13 cellular contexts compared by ENCODE assay signal in the genomic region with DNA sequence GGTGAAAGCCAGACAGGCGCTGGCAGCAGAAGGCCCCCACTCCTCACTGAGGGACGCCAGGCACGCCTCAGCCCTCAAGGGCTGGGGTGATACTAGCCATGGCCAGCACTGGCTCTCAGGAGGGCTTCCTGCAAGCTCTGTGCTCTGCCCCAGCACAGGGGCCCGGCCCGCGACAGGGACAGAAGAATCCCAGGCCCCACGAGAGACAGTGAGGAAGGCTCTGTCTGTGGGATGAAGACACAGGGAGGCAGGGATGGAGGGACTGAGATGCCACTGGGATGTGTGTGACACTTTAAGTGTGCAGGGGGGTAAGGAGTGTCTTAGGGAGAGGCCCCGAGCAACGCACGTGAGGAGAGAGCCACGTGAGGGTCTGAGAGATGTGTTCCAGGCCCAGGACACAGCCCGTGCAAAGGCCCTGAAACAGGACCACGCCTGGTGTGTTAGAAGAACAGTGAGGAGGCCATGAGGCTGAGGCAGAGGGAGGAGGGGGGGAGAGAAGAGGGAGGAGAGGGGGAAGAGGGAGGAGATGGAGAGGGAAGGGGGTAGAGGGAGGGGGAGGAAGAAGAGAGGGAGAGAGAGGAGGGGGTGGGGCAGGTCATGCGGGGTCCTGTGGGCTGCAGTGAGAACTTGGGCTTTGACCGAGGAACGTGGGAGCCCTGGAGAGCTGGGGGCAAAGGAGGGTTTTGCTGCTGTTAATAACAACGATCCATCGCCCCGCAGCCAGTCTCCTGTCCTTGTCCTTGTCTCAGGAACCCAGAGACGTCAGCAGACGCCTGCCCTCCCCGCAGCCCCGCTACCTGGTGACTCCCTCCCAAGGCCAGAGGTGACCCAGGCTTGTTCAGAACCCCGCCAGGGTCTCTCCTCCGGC. TPM values are rescaled to one million over a fixed set of nuclear protein-coding genes. Genes with fewer than 3 reads are reported as not detected.
DNase-seq lines count a peak whose midpoint lies in the region; ATAC-seq and TF ChIP-seq lines count a peak whose summit lies in the region.
"Had no signal": no experiment of that assay in that cellular context is flagged by ENCODE, and none has a peak within 500 bp of the region (broad histone marks: within the 10 kb centered on the region; RNA-seq: fewer than 3 reads in every experiment).

No MANE protein-coding gene starts in this region.

- TF ChIP-seq CTCF in Panc1 (IDR thresholded peaks at IDR 0.05) (no peak), testis (IDR thresholded peaks at IDR 0.05) (no peak)

- no peak overlapping the region for H3K9ac ChIP-seq in mesenchymal stem cell (ENCODE audit: low read length)

- intact Hi-C loops in Panc1 (cut with micrococcal nuclease; ENCODE audit: unreplicated experiment), result loop anchor here (10.0 kb wide), 1 partner anchor 98 kb away; a partner anchor contains a TSS
- intact Hi-C loops in testis (cut with DNase I; ENCODE audit: low total_unique reads), result no loop called here

- no TSS peak for BruUV-seq in Panc1 (replicated peaks; lab: Mats Ljungman, UMichigan)

- H3K23ac ChIP-seq in mesenchymal stem cell (ENCODE audit: low read length in 2 of 2), result no peak overlapping the region

- H3K4me2 ChIP-seq in mesenchymal stem cell (ENCODE audit: low read length, poor library complexity, severe bottlenecking), result no peak overlapping the region

- H3K4ac ChIP-seq in mesenchymal stem cell (ENCODE audit: low read depth in 1 of 2, low read length in 2 of 2), result no peak overlapping the region

- ATAC-seq in Panc1, result peak; percentile 17
- ATAC-seq: natural killer cell had no signal

- WGBS in mesenchymal stem cell, result 86% methylated on average over 22 of the region's 25 CpGs
- 74 to 79% methylated on average over 16 to 25 of the region's 25 CpGs for WGBS in testis, 2 donors

- H2AFZ ChIP-seq in mesenchymal stem cell (ENCODE audit: low read depth, low read length), result no peak overlapping the region

- H3K36me3 ChIP-seq in Panc1 (ENCODE audit: control insufficient read depth, insufficient read depth, low read length) (no peaks in the 10 kb centered on the region; the same call in 1 of the 2 replicates), mesenchymal stem cell (ENCODE audit: control insufficient read depth in 1 of 2, insufficient read depth in 2 of 2, low read depth in 1 of 2, low read length in 2 of 2) (peaks cover 72 to 90% of the 10 kb centered on the region in 2 experiments), testis (ENCODE audit: low read depth, missing control alignments) (no peaks in the 10 kb centered on the region)

- peak; percentile 72 for DNase-seq in DMS 273 (lab: John Stamatoyannopoulos, UW; ENCODE audit: unreplicated experiment)
- DNase-seq in DMS 273 treated with DMSO at 0.1 percent for 48 hours (lab: John Stamatoyannopoulos, UW), result no peak
- no peak for DNase-seq in Panc1 (ENCODE audit: low read depth, low spot score)
- no peak for DNase-seq in mesenchymal stem cell
- DNase-seq in NCI-H526 (lab: John Stamatoyannopoulos, UW), result no peak
- no peak for DNase-seq in testis
- DNase-seq: 8988T; activated CD4-positive, CD25-positive, alpha-beta regulatory T cell treated with anti-CD3 and anti-CD28 coated beads, Interleukin-2, amount 50 U/mL, for 72 hours; activated gamma-delta T cell; natural killer cell; stimulated activated CD4-positive, alpha-beta T cell treated with anti-CD3 and anti-CD28 coated beads, Interleukin-12 subunit alpha, Interleukin-12 subunit beta, amount 100 ng/mL, for 4 hours had no signal

- no peak for TF ChIP-seq POLR2A in testis (IDR thresholded peaks at IDR 0.05)

- H4K8ac ChIP-seq in mesenchymal stem cell (ENCODE audit: low read length), result no peak overlapping the region

- peak overlapping the region; percentile 10 for H2AK5ac ChIP-seq in mesenchymal stem cell (ENCODE audit: low read length, severe bottlenecking)

- no peak overlapping the region for H4K91ac ChIP-seq in mesenchymal stem cell (ENCODE audit: low read length)

- H2BK15ac ChIP-seq in mesenchymal stem cell (ENCODE audit: low read depth, poor library complexity, severe bottlenecking), result no peak overlapping the region

- peaks cover 7% of the 10 kb centered on the region for H3K79me1 ChIP-seq in mesenchymal stem cell (replicated peaks; ENCODE audit: low read length, poor library complexity, severe bottlenecking)

- CTCF ChIA-PET in Panc1 (lab: Charles Lee), result no interaction called here

- peak overlapping the region in 1 of 2 experiments; percentile 15 for H2BK12ac ChIP-seq in mesenchymal stem cell (ENCODE audit: low read length in 2 of 2)

- POLR2A ChIA-PET in Panc1 (lab: Charles Lee), result interaction anchor here (0.6 kb wide), 1 partner anchor 23 kb away, joined by 12 read pairs; a partner anchor contains a TSS

- in situ Hi-C loops in Panc1 (cut with HindIII; ENCODE audit: low pct_unique_long_range_greater_than_20kb, low sequenced_read_pairs), result no loop called here

- H3K4me1 ChIP-seq in Panc1 (ENCODE audit: control insufficient read depth, insufficient read depth, low read length) (peaks cover 12% of the 10 kb centered on the region), mesenchymal stem cell (ENCODE audit: control insufficient read depth, insufficient read depth, low read depth, low read length) (peaks cover 19% of the 10 kb centered on the region), testis (peaks cover under 1% of the 10 kb centered on the region)

- H3K9me3 ChIP-seq in Panc1 (ENCODE audit: control insufficient read depth, insufficient read depth, low read depth, low read length) (no peaks in the 10 kb centered on the region), mesenchymal stem cell (ENCODE audit: control insufficient read depth, low read length) (no peaks in the 10 kb centered on the region), testis (no peaks in the 10 kb centered on the region)
- H3K9me3 ChIP-seq: SJSA1 had no signal

- H2BK5ac ChIP-seq in mesenchymal stem cell (ENCODE audit: low read depth, low read length, poor library complexity, severe bottlenecking), result no peak overlapping the region

- H3K4me3 ChIP-seq in Panc1 (ENCODE audit: low read depth in 2 of 2, low read length in 2 of 2) (no peak overlapping the region), mesenchymal stem cell (ENCODE audit: insufficient read depth in 1 of 2, low read depth in 1 of 2, low read length in 2 of 2) (no peak overlapping the region), testis (no peak overlapping the region)
- H3K4me3 ChIP-seq: SJSA1 had no signal

- no peaks in the 10 kb centered on the region for H3K27me3 ChIP-seq in Panc1 (ENCODE audit: control insufficient read depth, insufficient read depth, low read length)
- no peaks in the 10 kb centered on the region for H3K27me3 ChIP-seq in mesenchymal stem cell (ENCODE audit: control insufficient read depth in 1 of 2, insufficient read depth in 1 of 2, low read length in 2 of 2)
- H3K27me3 ChIP-seq in testis, result no peaks in the 10 kb centered on the region
- H3K27me3 ChIP-seq: SJSA1 had no signal

- no peak overlapping the region for H3K14ac ChIP-seq in mesenchymal stem cell (ENCODE audit: low read length in 2 of 2)

- no peak overlapping the region for H2BK120ac ChIP-seq in mesenchymal stem cell (ENCODE audit: low read depth, low read length)

- H3K27ac ChIP-seq in Panc1 (ENCODE audit: low read length) (peak overlapping the region; percentile 31), mesenchymal stem cell (ENCODE audit: low read length, poor library complexity, severe bottlenecking) (no peak overlapping the region), testis (no peak overlapping the region)
- H3K27ac ChIP-seq: SJSA1 had no signal

- no peak overlapping the region for H3K18ac ChIP-seq in mesenchymal stem cell (ENCODE audit: low read depth in 1 of 2, low read length in 2 of 2)

RNA-seq across cellular contexts. Expression of a gene that starts 7.2 kb away (rescaled TPM):
- total RNA-seq in Panc1 (2021; ENCODE audit: unreplicated experiment), result 465 TPM
- polyA plus RNA-seq in Panc1 (2012; ENCODE audit: insufficient read length), result 1,138 TPM
- polyA plus RNA-seq in mesenchymal stem cell (2013, experiment 1 of 2), result 1,659 TPM
- polyA plus RNA-seq in mesenchymal stem cell (2013, experiment 2 of 2), result 1,656 TPM
- 100 to 1,000 TPM; 331 to 531 TPM for total RNA-seq in testis
- polyA plus RNA-seq in testis (ENCODE audit: insufficient read depth, low read depth, low replicate concordance), result 497 TPM

RNA-seq across cellular contexts. Expression of a gene that starts 16.4 kb away (rescaled TPM):
- 6.0 TPM for total RNA-seq in Panc1 (2021; ENCODE audit: unreplicated experiment)
- 15.9 TPM for polyA plus RNA-seq in Panc1 (2012; ENCODE audit: insufficient read length)
- polyA plus RNA-seq in mesenchymal stem cell (2013, experiment 1 of 2), result 13.7 TPM
- polyA plus RNA-seq in mesenchymal stem cell (2013, experiment 2 of 2), result 13.5 TPM
- 10 to 100 TPM; 18.8 to 21.0 TPM for total RNA-seq in testis
- polyA plus RNA-seq in testis (ENCODE audit: insufficient read depth, low read depth, low replicate concordance), result 8.1 TPM

RNA-seq across cellular contexts. Expression of a gene that starts 16.9 kb away (rescaled TPM):
- total RNA-seq in Panc1 (2021; ENCODE audit: unreplicated experiment) (93.5 TPM), testis (100 to 1,000 TPM in 1 of 2 donors, 10 to 100 TPM in 1; 98.0 to 198 TPM)
- polyA plus RNA-seq in Panc1 (2012; ENCODE audit: insufficient read length), result 148 TPM
- 58.1 TPM for polyA plus RNA-seq in mesenchymal stem cell (2013, experiment 1 of 2)
- 61.4 TPM for polyA plus RNA-seq in mesenchymal stem cell (2013, experiment 2 of 2)
- 152 TPM for polyA plus RNA-seq in testis (ENCODE audit: insufficient read depth, low read depth, low replicate concordance)

RNA-seq across cellular contexts. Expression of a gene that starts 22.7 kb away (rescaled TPM):
- total RNA-seq in Panc1 (2021; ENCODE audit: unreplicated experiment), result 93.0 TPM
- polyA plus RNA-seq in Panc1 (2012; ENCODE audit: insufficient read length), result 250 TPM
- polyA plus RNA-seq in mesenchymal stem cell (2013, experiment 1 of 2), result 42.5 TPM
- polyA plus RNA-seq in mesenchymal stem cell (2013, experiment 2 of 2), result 41.2 TPM
- total RNA-seq in testis, result 100 to 1,000 TPM; 100 to 133 TPM
- 48.1 TPM for polyA plus RNA-seq in testis (ENCODE audit: insufficient read depth, low read depth, low replicate concordance)

RNA-seq across cellular contexts. Expression of a gene that starts 23.2 kb away (rescaled TPM):
- total RNA-seq in Panc1 (2021; ENCODE audit: unreplicated experiment) (0.08 TPM), testis (1 to 10 TPM; 6.1 to 9.3 TPM)
- not detected for polyA plus RNA-seq in Panc1 (2012; ENCODE audit: insufficient read length)
- not detected for polyA plus RNA-seq in mesenchymal stem cell (2013, experiment 1 of 2)
- not detected for polyA plus RNA-seq in mesenchymal stem cell (2013, experiment 2 of 2)
- polyA plus RNA-seq in testis (ENCODE audit: insufficient read depth, low read depth, low replicate concordance), result 31.3 TPM
- total RNA-seq: natural killer cell, NCI-H460, SJSA1 had no signal
